In genomic region chr9:16449331-16449730, GRCh38 we compare ENCODE assay signal across 25 cellular contexts.
"Had no signal": no experiment of that assay in that cellular context is flagged by ENCODE, and none has a peak within 500 bp of the region (broad histone marks: within the 10 kb centered on the region; RNA-seq: fewer than 3 reads in every experiment).

No MANE protein-coding gene starts in this region.

- H3K4me1 ChIP-seq: foreskin keratinocyte, neural progenitor cell, spleen, upper lobe of left lung had no signal

- H3K4me3 ChIP-seq: left ventricle myocardium inferior, neural progenitor cell, spleen, thoracic aorta, upper lobe of left lung had no signal

- H3K27me3 Mint-ChIP-seq: activated naive CD8-positive, alpha-beta T cell; activated T-cell treated with anti-CD3 and anti-CD28 coated beads, Interleukin-2, amount 50 U/mL, for 24 hours had no signal

- H3K9me3 Mint-ChIP-seq: activated T-cell treated with anti-CD3 and anti-CD28 coated beads, Interleukin-2, amount 50 U/mL, for 24 hours; activated T-helper 2 cell treated with anti-CD3 and anti-CD28 coated beads, Interferon-gamma antibody, Interleukin-2, Interleukin-4, amounts not matched to agents 10 μg/mL and 5 μg/mL and 100 μg/mL, durations not matched to agents 14 hours and 24 hours and 36 hours; immature natural killer cell; mesothelial cell of epicardium; naive thymus-derived CD8-positive, alpha-beta T cell; neural progenitor cell; WTC11 had no signal

- H3K36me3 ChIP-seq: left ventricle myocardium inferior, neural progenitor cell, spleen, thoracic aorta, upper lobe of left lung had no signal

- H3K4me2 ChIP-seq: neural progenitor cell had no signal

- DNase-seq: activated CD4-positive, alpha-beta T cell treated with anti-CD3 and anti-CD28 coated beads, Interleukin-2, amount 50 U/mL, for 4 hours; activated CD8-positive, alpha-beta memory T cell treated with anti-CD3 and anti-CD28 coated beads for 24 hours; activated CD8-positive, alpha-beta memory T cell treated with anti-CD3 and anti-CD28 coated beads, Interleukin-2, amount 50 U/mL, for 4 hours; activated naive CD4-positive, alpha-beta T cell; activated T-cell treated with anti-CD3 and anti-CD28 coated beads, Interleukin-2, amount 50 U/mL, for 24 hours; central memory CD4-positive, alpha-beta T cell; dermis blood vessel endothelial cell; effector CD8-positive, alpha-beta T cell; foreskin keratinocyte; immature natural killer cell; left ventricle myocardium inferior; mammary epithelial cell; naive thymus-derived CD8-positive, alpha-beta T cell; posterior cingulate gyrus; spleen; stimulated activated CD4-positive, alpha-beta T cell treated with anti-CD3 and anti-CD28 coated beads, Interleukin-4, amount 100 ng/mL, for 24 hours; stimulated activated naive CD4-positive, alpha-beta T cell treated with Interleukin-2 at 50 U/mL for 16 hours; T1000; upper lobe of left lung had no signal

- H3K9me3 ChIP-seq: left ventricle myocardium inferior, spleen, thoracic aorta, upper lobe of left lung had no signal

- H3K27me3 ChIP-seq: foreskin keratinocyte, neural progenitor cell, spleen, upper lobe of left lung had no signal

- H3K27ac ChIP-seq: foreskin keratinocyte, left ventricle myocardium inferior, neural progenitor cell, spleen, thoracic aorta, upper lobe of left lung had no signal

- H3K4me1 Mint-ChIP-seq: naive thymus-derived CD8-positive, alpha-beta T cell; neural progenitor cell had no signal

- H3K36me3 Mint-ChIP-seq: activated naive CD8-positive, alpha-beta T cell; naive thymus-derived CD8-positive, alpha-beta T cell; neural progenitor cell; WTC11 had no signal

- H2AFZ ChIP-seq: neural progenitor cell had no signal

- H3K4me3 Mint-ChIP-seq: activated naive CD8-positive, alpha-beta T cell; activated T-cell treated with anti-CD3 and anti-CD28 coated beads, Interleukin-2, amount 50 U/mL, for 24 hours; immature natural killer cell; mesothelial cell of epicardium; naive thymus-derived CD8-positive, alpha-beta T cell; neural progenitor cell; WTC11 had no signal

- ATAC-seq: foreskin keratinocyte; naive thymus-derived CD8-positive, alpha-beta T cell; WTC11 had no signal

- H3K27ac Mint-ChIP-seq: activated naive CD8-positive, alpha-beta T cell; activated T-cell treated with anti-CD3 and anti-CD28 coated beads, Interleukin-2, amount 50 U/mL, for 24 hours; activated T-helper 2 cell treated with anti-CD3 and anti-CD28 coated beads, Interferon-gamma antibody, Interleukin-2, Interleukin-4, amounts not matched to agents 10 μg/mL and 5 μg/mL and 100 μg/mL, durations not matched to agents 14 hours and 24 hours and 36 hours; immature natural killer cell; mesothelial cell of epicardium; naive thymus-derived CD8-positive, alpha-beta T cell; neural progenitor cell; WTC11 had no signal

- H3K9ac ChIP-seq: neural progenitor cell had no signal
